Comparison of ENCODE assay signal across 8 cellular contexts in genomic region chr1:26284597-26285351, GRCh38.
A peak's percentile ranks its signal among the peaks of the same experiment; 100 is the strongest.
DNase-seq lines count a peak whose midpoint lies in the region; ATAC-seq and FAIRE-seq lines count a peak whose summit lies in the region.

No MANE protein-coding gene starts in this region.

- peak overlapping the region; percentile 21 to 34 for H3K9ac ChIP-seq in mucosa of rectum (ENCODE audit: low read depth in 1 of 2, low read length in 2 of 2)

- peak overlapping the region; percentile 58 to 64 for H3K27ac ChIP-seq in mucosa of rectum (ENCODE audit: low read depth in 2 of 2, low read length in 2 of 2)

- peak; percentile 70 for FAIRE-seq in GM19239 (lab: Jason Lieb, UNC)

- H3K4me1 ChIP-seq in mucosa of rectum (ENCODE audit: control insufficient read depth in 2 of 2, insufficient read depth in 2 of 2, low read length in 2 of 2) = peaks cover 63 to 66% of the 10 kb centered on the region in 2 donors

- H3K9me3 ChIP-seq in mucosa of rectum (ENCODE audit: control insufficient read depth in 2 of 2, low read length in 2 of 2) = no peaks in the 10 kb centered on the region

- no peak overlapping the region for H3K4me3 ChIP-seq in mucosa of rectum (ENCODE audit: low read length in 2 of 2)

- in situ Hi-C loops in ACHN (cut with HindIII; ENCODE audit: low pct_ligation_motif_present, low pct_unique_long_range_greater_than_20kb, low sequenced_read_pairs) = no loop called here

- no peak for ATAC-seq in HG03025 (IDR thresholded peaks at IDR 0.05; ENCODE audit: low FRiP score, unreplicated experiment)

- H3K36me3 ChIP-seq in mucosa of rectum (ENCODE audit: control insufficient read depth in 2 of 2, insufficient read depth in 2 of 2, low read length in 2 of 2) = peaks cover 11 to 12% of the 10 kb centered on the region in 2 donors

- H3K27me3 ChIP-seq in mucosa of rectum (ENCODE audit: control insufficient read depth in 2 of 2, insufficient read depth in 2 of 2, low read length in 2 of 2) = no peaks in the 10 kb centered on the region

- peak; percentile 77 for DNase-seq in ACHN
- DNase-seq in GM19239 (ENCODE audit: insufficient read length, low spot score) = peak; percentile 58
- DNase-seq in NCI-H69 (lab: John Stamatoyannopoulos, UW) = peak; percentile 45
- peak; percentile 96 to 97 for DNase-seq in activated CD4-positive, alpha-beta T cell treated with anti-CD3 and anti-CD28 coated beads, Interleukin-2, amount 50 U/mL, for 48 hours
- peak; percentile 85 for DNase-seq in ecto neural progenitor cell (ENCODE audit: low spot score)
- DNase-seq in stimulated activated CD8-positive, alpha-beta memory T cell treated with anti-CD3 and anti-CD28 coated beads, Interleukin-4, amount 100 ng/mL, for 24 hours (ENCODE audit: low read depth) = peak; percentile 93

Comparison
In these comparisons a context has a peak if more than half of its experiments do, and no peak if none do; other contexts are left out.
1. DNase-seq: peak in every context shown above with its lines; median percentile 96 in activated CD4-positive, alpha-beta T cell treated with anti-CD3 and anti-CD28 coated beads, Interleukin-2, amount 50 U/mL, for 48 hours; 93 in stimulated activated CD8-positive, alpha-beta memory T cell treated with anti-CD3 and anti-CD28 coated beads, Interleukin-4, amount 100 ng/mL, for 24 hours; 85 in ecto neural progenitor cell; 77 in ACHN; 58 in GM19239; 45 in NCI-H69.